Comparison of ENCODE assay signal across 8 cellular contexts in the genomic region with DNA sequence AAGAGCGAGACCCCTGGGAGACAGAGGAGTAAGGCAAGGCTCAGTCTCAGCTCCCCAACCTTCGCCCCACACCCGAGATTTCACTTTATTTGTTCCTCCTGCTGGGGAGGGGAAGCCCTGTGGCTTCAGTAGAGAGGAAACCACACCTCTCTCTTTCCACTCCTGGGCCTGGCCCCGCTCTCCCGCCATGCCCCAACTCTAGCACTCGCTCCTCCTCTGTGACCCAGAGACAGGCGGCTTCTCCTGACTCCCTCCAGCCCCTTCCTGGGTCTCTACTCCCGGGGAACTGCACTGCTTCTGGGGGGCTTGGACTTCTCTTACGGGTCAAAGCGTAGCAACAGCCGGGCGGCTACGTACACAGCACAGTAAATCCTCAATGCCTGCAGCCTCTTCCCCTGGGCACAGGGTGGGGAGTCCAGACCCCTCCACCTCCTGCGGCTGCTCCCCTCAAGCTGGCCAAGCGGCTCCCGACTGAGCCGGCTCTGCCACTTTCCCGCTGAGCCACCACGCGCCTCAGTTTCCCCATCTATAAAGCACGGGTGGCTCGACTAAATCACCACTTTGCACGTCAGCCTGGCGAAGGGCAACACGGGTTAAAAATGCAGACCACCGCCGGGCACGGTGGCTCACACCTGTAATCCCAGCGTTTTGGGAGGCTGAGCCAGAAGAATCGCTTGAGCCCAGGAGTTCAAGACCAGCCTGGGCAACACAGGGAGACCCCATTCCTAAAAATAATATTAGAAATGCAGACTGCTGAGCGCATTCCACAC. TPM values are rescaled to one million over a fixed set of nuclear protein-coding genes. Genes with fewer than 3 reads are reported as not detected.
DNase-seq lines count a peak whose midpoint lies in the region; ATAC-seq and TF ChIP-seq lines count a peak whose summit lies in the region.

No MANE protein-coding gene starts in this region.

- peaks cover 4% of the 10 kb centered on the region for H3K27me3 Mint-ChIP-seq in nephron progenitor cell (ENCODE audit: low read depth, poor library complexity)

- H3K27ac ChIP-seq in upper lobe of left lung: peak overlapping the region; percentile 87 to 93 (median 89)

- TF ChIP-seq CTCF in AG09309 (IDR thresholded peaks at IDR 0.05; ENCODE audit: control insufficient read depth, insufficient read depth, low read depth, low read length, missing control alignments) (no peak), nephron progenitor cell (IDR thresholded peaks at IDR 0.05) (no peak), upper lobe of left lung (IDR thresholded peaks at IDR 0.05) (no peak)

- peaks cover 57 to 80% (median 63%) of the 10 kb centered on the region in 4 donors for H3K4me1 ChIP-seq in upper lobe of left lung

- no peaks in the 10 kb centered on the region for H3K27me3 ChIP-seq in upper lobe of left lung

- 12 to 14% methylated on average over 18 to 31 of the region's 31 CpGs for WGBS in upper lobe of left lung, 2 donors

- H3K9me3 Mint-ChIP-seq in nephron progenitor cell: peaks cover 3% of the 10 kb centered on the region

- DNase-seq in AG09309 (ENCODE audit: low read depth) (no peak), nephron progenitor cell (no peak), upper lobe of left lung (peak in 1 of 2 donors; percentile 51)
- peak; percentile 76 for DNase-seq in activated CD4-positive, alpha-beta T cell treated with anti-CD3 and anti-CD28 coated beads for 48 hours
- peak; percentile 54 for DNase-seq in effector CD4-positive, alpha-beta T cell

- TF ChIP-seq POLR2A in upper lobe of left lung (IDR thresholded peaks at IDR 0.05): no peak

- TF ChIP-seq EP300 in upper lobe of left lung (IDR thresholded peaks at IDR 0.05): no peak

- H3K4me3 ChIP-seq in AG09309 (ENCODE audit: control insufficient read depth, low read depth, low read length) (peak overlapping the region; percentile 73), upper lobe of left lung (peak overlapping the region; percentile 97 to 99 (median 98))

- H3K36me3 Mint-ChIP-seq in nephron progenitor cell (ENCODE audit: low read depth): no peaks in the 10 kb centered on the region

- H3K27ac Mint-ChIP-seq in nephron progenitor cell: no peak overlapping the region

- H3K9me3 ChIP-seq in upper lobe of left lung: no peaks in the 10 kb centered on the region

- peak; percentile 28 for ATAC-seq in HG03175 (IDR thresholded peaks at IDR 0.05; ENCODE audit: unreplicated experiment)
- ATAC-seq in upper lobe of left lung (ENCODE audit: low FRiP score in 2 of 2): peak in 1 of 2 donors; percentile 7
- ATAC-seq in GM19467 (IDR thresholded peaks at IDR 0.05; ENCODE audit: unreplicated experiment): no peak
- no peak for ATAC-seq in HG03342 (IDR thresholded peaks at IDR 0.05; ENCODE audit: unreplicated experiment)

- peaks cover 0 to 9% (median 4%) of the 10 kb centered on the region in 4 donors for H3K36me3 ChIP-seq in upper lobe of left lung

- H3K4me1 Mint-ChIP-seq in nephron progenitor cell: peaks cover 24% of the 10 kb centered on the region

- H3K4me3 Mint-ChIP-seq in nephron progenitor cell: peak overlapping the region; percentile 79

RNA-seq across cellular contexts. Expression of gene RNF126, which starts 1.4 kb away (rescaled TPM):
- 100 to 1,000 TPM in 1 of 6 donors, 10 to 100 TPM in 5; 36.7 to 106 (median 66.3) TPM for total RNA-seq in upper lobe of left lung

RNA-seq across cellular contexts. Expression of gene FSTL3, which starts 14.6 kb away (rescaled TPM):
- total RNA-seq in upper lobe of left lung: 100 to 1,000 TPM; 109 to 335 (median 197) TPM

RNA-seq across cellular contexts. Expression of gene FGF22, which starts 21.9 kb away (rescaled TPM):
- 1 to 10 TPM in 3 of 6 donors, under 1 TPM in 2, not detected in 1; 0.40 to 6.3 (median 1.2) TPM for total RNA-seq in upper lobe of left lung

RNA-seq across cellular contexts. Expression of gene POLRMT, which starts 28.3 kb away (rescaled TPM):
- 10 to 100 TPM; 26.7 to 86.5 (median 50.9) TPM for total RNA-seq in upper lobe of left lung

RNA-seq across cellular contexts. Expression of gene PRSS57, which starts 33.6 kb away (rescaled TPM):
- under 1 TPM in 2 of 6 donors, not detected in 4; 0.37 to 0.46 TPM for total RNA-seq in upper lobe of left lung

Comparison
In these comparisons a context has a peak if more than half of its experiments do, and no peak if none do; other contexts are left out.
1. DNase-seq: peak in activated CD4-positive, alpha-beta T cell treated with anti-CD3 and anti-CD28 coated beads for 48 hours (single experiment) and effector CD4-positive, alpha-beta T cell (single experiment); none in AG09309 (single experiment) and nephron progenitor cell (single experiment).